In the genomic region with DNA sequence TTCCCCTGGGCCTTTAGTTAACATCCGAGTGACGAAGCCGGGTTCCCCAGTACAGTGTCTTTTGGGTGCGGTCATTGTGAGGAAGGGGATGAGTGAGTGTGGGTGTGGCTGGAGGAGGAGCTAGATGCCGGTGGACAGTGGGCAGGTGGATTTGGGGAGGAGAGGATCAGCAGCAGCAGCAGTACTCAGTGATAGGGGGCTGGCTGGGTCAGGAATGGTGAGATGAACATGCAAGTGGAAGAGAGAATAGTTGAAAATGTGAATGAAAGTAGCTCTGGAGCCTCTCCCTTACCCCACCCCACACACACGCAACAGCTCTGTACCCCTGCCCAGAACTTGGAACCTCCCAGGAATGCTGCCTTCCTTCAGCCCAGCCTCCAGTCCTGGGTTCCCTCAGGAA, we compare ENCODE assay signal across 22 cellular contexts. TPM values are rescaled to one million over a fixed set of nuclear protein-coding genes. Genes with fewer than 3 reads are reported as not detected.
"Had no signal": no experiment of that assay in that cellular context is flagged by ENCODE, and none has a peak within 500 bp of the region (broad histone marks: within the 10 kb centered on the region; RNA-seq: fewer than 3 reads in every experiment).

No MANE protein-coding gene starts in this region.

- H3K9me3 Mint-ChIP-seq: activated CD4-positive, alpha-beta memory T cell treated with anti-CD3 and anti-CD28 coated beads for 36 hours; activated naive CD4-positive, alpha-beta T cell treated with anti-CD3 and anti-CD28 coated beads, Interleukin-2, amount 50 U/mL, for 24 hours; dendritic cell treated with granulocyte-macrophage colony-stimulating factor and Interleukin-4, amounts not matched to agents 40 ng/mL and 50 ng/mL, for 4 days; immature natural killer cell; memory B cell; neural crest cell; type B pancreatic cell had no signal

- ATAC-seq: left ventricle myocardium superior, mucosa of descending colon had no signal

- H3K27me3 ChIP-seq: cardiac muscle cell, testis had no signal

- H3K4me1 ChIP-seq: testis had no signal

- H3K27ac Mint-ChIP-seq: activated CD4-positive, alpha-beta memory T cell treated with anti-CD3 and anti-CD28 coated beads for 36 hours; activated naive CD4-positive, alpha-beta T cell treated with anti-CD3 and anti-CD28 coated beads, Interleukin-2, amount 50 U/mL, for 24 hours; dendritic cell treated with granulocyte-macrophage colony-stimulating factor and Interleukin-4, amounts not matched to agents 40 ng/mL and 50 ng/mL, for 4 days; immature natural killer cell; memory B cell; type B pancreatic cell had no signal

- H3K4me3 ChIP-seq: cardiac muscle cell, mucosa of descending colon, testis had no signal

- H3K9me3 ChIP-seq: mucosa of descending colon, testis had no signal

- H3K4me3 Mint-ChIP-seq: activated CD4-positive, alpha-beta memory T cell treated with anti-CD3 and anti-CD28 coated beads for 36 hours; activated naive CD4-positive, alpha-beta T cell treated with anti-CD3 and anti-CD28 coated beads, Interleukin-2, amount 50 U/mL, for 24 hours; dendritic cell treated with granulocyte-macrophage colony-stimulating factor and Interleukin-4, amounts not matched to agents 40 ng/mL and 50 ng/mL, for 4 days; immature natural killer cell; memory B cell; neural crest cell; type B pancreatic cell had no signal

- H3K27ac ChIP-seq: cardiac muscle cell, testis had no signal

- DNase-seq: activated CD4-positive, alpha-beta memory T cell treated with anti-CD3 and anti-CD28 coated beads for 36 hours; activated CD4-positive, alpha-beta T cell treated with anti-CD3 and anti-CD28 coated beads for 4 hours; activated CD8-positive, alpha-beta memory T cell treated with anti-CD3 and anti-CD28 coated beads, Interleukin-2, amount 50 U/mL, for 4 hours; activated gamma-delta T cell; activated T-cell treated with anti-CD3 and anti-CD28 coated beads, Interleukin-2, amount 50 U/mL, for 48 hours; effector CD8-positive, alpha-beta T cell; immature natural killer cell; kidney glomerular epithelial cell; left ventricle myocardium superior; mucosa of descending colon; naive B cell; stimulated activated CD4-positive, alpha-beta T cell treated with anti-CD3 and anti-CD28 coated beads, Interleukin-15, amount 100 ng/mL, for 24 hours; stimulated activated CD4-positive, alpha-beta T cell treated with anti-CD3 and anti-CD28 coated beads, Interleukin-2, amount 100 ng/mL, for 48 hours; testis had no signal

- H3K27me3 Mint-ChIP-seq: activated CD4-positive, alpha-beta memory T cell treated with anti-CD3 and anti-CD28 coated beads for 36 hours; activated naive CD4-positive, alpha-beta T cell treated with anti-CD3 and anti-CD28 coated beads, Interleukin-2, amount 50 U/mL, for 24 hours; dendritic cell treated with granulocyte-macrophage colony-stimulating factor and Interleukin-4, amounts not matched to agents 40 ng/mL and 50 ng/mL, for 4 days; memory B cell; naive B cell; progenitor cell of endocrine pancreas; type B pancreatic cell had no signal

RNA-seq across cellular contexts. Expression of a gene that starts 51.3 kb away (rescaled TPM):
- total RNA-seq: T-helper 2 cell treated with Interferon-gamma antibody and Interleukin-4, amounts not matched to agents 100 ng/mL and 5 ng/mL, for 36 hours had no signal
